Comparison of ENCODE assay signal across 21 cellular contexts in genomic region chr12:24494401-24494800, GRCh38.
A peak's percentile ranks its signal among the peaks of the same experiment; 100 is the strongest.
DNase-seq lines count a peak whose midpoint lies in the region; ATAC-seq and TF ChIP-seq lines count a peak whose summit lies in the region.
"Had no signal": no experiment of that assay in that cellular context is flagged by ENCODE, and none has a peak within 500 bp of the region (broad histone marks: within the 10 kb centered on the region; RNA-seq: fewer than 3 reads in every experiment).

No MANE protein-coding gene starts in this region.

- no peak overlapping the region for H2AFZ ChIP-seq in mesenchymal stem cell (ENCODE audit: low read depth, low read length)

- H3K4me1 ChIP-seq in mesenchymal stem cell (ENCODE audit: control insufficient read depth, insufficient read depth, low read depth, low read length) = no peaks in the 10 kb centered on the region

- H2AK5ac ChIP-seq in mesenchymal stem cell (ENCODE audit: low read length, severe bottlenecking) = no peak overlapping the region

- no peak overlapping the region for H3K27ac ChIP-seq in mesenchymal stem cell (ENCODE audit: low read length, poor library complexity, severe bottlenecking)
- H3K27ac ChIP-seq: 22Rv1, C4-2B had no signal

- peak; percentile 6 for DNase-seq in ELR (ENCODE audit: low read depth)
- peak; percentile 60 for DNase-seq in amniotic epithelial cell (ENCODE audit: low read depth)
- DNase-seq in choroid plexus epithelial cell (ENCODE audit: low read depth) = peak; percentile 81
- peak; percentile 55 for DNase-seq in mesenchymal stem cell
- DNase-seq in NCI-H1092 treated with DMSO at 0.1 percent for 48 hours (lab: John Stamatoyannopoulos, UW) = no peak
- DNase-seq in NCI-H1417 treated with DMSO at 0.1 percent for 48 hours (lab: John Stamatoyannopoulos, UW) = no peak
- no peak for DNase-seq in RPMI8226
- DNase-seq: Caco-2; CD8-positive, alpha-beta T cell; GF-D8; Kasumi-1; MV-4-11; NCI-H1105 treated with DMSO at 0.1 percent for 48 hours; NCI-H2029; NCI-H446; NCI-H526 had no signal

- no peak overlapping the region for H3K9ac ChIP-seq in mesenchymal stem cell (ENCODE audit: low read length)

- no peak overlapping the region for H4K8ac ChIP-seq in mesenchymal stem cell (ENCODE audit: low read length)

- no peaks in the 10 kb centered on the region for H3K27me3 ChIP-seq in mesenchymal stem cell (ENCODE audit: control insufficient read depth in 1 of 2, insufficient read depth in 1 of 2, low read length in 2 of 2)

- no peak overlapping the region for H3K4me3 ChIP-seq in choroid plexus epithelial cell (ENCODE audit: low read depth, low read length)
- H3K4me3 ChIP-seq in mesenchymal stem cell (ENCODE audit: insufficient read depth in 1 of 2, low read depth in 1 of 2, low read length in 2 of 2) = no peak overlapping the region
- H3K4me3 ChIP-seq: K562 had no signal

- H4K91ac ChIP-seq in mesenchymal stem cell (ENCODE audit: low read length) = no peak overlapping the region

- H2BK5ac ChIP-seq in mesenchymal stem cell (ENCODE audit: low read depth, low read length, poor library complexity, severe bottlenecking) = no peak overlapping the region

- H3K9me3 ChIP-seq in mesenchymal stem cell (ENCODE audit: control insufficient read depth, low read length) = no peaks in the 10 kb centered on the region
- H3K9me3 ChIP-seq: Caco-2 had no signal

- ATAC-seq in HG02970 (IDR thresholded peaks at IDR 0.05; ENCODE audit: low FRiP score, unreplicated experiment) = no peak
- ATAC-seq: CD8-positive, alpha-beta T cell; HepG2; K562 had no signal

- WGBS in mesenchymal stem cell = no CpG with 5 or more reads among the region's 2 CpGs

- H3K79me1 ChIP-seq in mesenchymal stem cell (replicated peaks; ENCODE audit: low read length, poor library complexity, severe bottlenecking) = no peaks in the 10 kb centered on the region

- TF ChIP-seq CTCF in choroid plexus epithelial cell (conservative IDR thresholded peaks at IDR 0.05; ENCODE audit: low read depth, low read length) = no peak

- no peak overlapping the region for H3K18ac ChIP-seq in mesenchymal stem cell (ENCODE audit: low read depth in 1 of 2, low read length in 2 of 2)

- no peak overlapping the region for H3K14ac ChIP-seq in mesenchymal stem cell (ENCODE audit: low read length in 2 of 2)

- no peak overlapping the region for H3K4me2 ChIP-seq in mesenchymal stem cell (ENCODE audit: low read length, poor library complexity, severe bottlenecking)

- H2BK120ac ChIP-seq in mesenchymal stem cell (ENCODE audit: low read depth, low read length) = no peak overlapping the region

- H3K23ac ChIP-seq in mesenchymal stem cell (ENCODE audit: low read length in 2 of 2) = no peak overlapping the region

- H2BK12ac ChIP-seq in mesenchymal stem cell (ENCODE audit: low read length in 2 of 2) = no peak overlapping the region

- H2BK15ac ChIP-seq in mesenchymal stem cell (ENCODE audit: low read depth, poor library complexity, severe bottlenecking) = no peak overlapping the region

- no peaks in the 10 kb centered on the region for H3K36me3 ChIP-seq in mesenchymal stem cell (ENCODE audit: control insufficient read depth in 1 of 2, insufficient read depth in 2 of 2, low read depth in 1 of 2, low read length in 2 of 2)

- no peak overlapping the region for H3K4ac ChIP-seq in mesenchymal stem cell (ENCODE audit: low read depth in 1 of 2, low read length in 2 of 2)

Comparison
In these comparisons a context has a peak if more than half of its experiments do, and no peak if none do; other contexts are left out.
1. DNase-seq: peak in ELR (single experiment), amniotic epithelial cell (single experiment), choroid plexus epithelial cell (single experiment) and mesenchymal stem cell (single experiment); none in NCI-H1092 treated with DMSO at 0.1 percent for 48 hours (single experiment), NCI-H1417 treated with DMSO at 0.1 percent for 48 hours (single experiment) and RPMI8226 (single experiment).